8 cellular contexts compared by ENCODE assay signal in genomic region chr11:3417047-3417446, GRCh38. TPM values are rescaled to one million over a fixed set of nuclear protein-coding genes. Genes with fewer than 3 reads are reported as not detected.
DNase-seq lines count a peak whose midpoint lies in the region; ATAC-seq and TF ChIP-seq lines count a peak whose summit lies in the region.
"Not testable (repeated sequence)": the region's sequence is repeated elsewhere in the genome, so short reads cannot be mapped to it uniquely, and the experiment has no call there.

No MANE protein-coding gene starts in this region.

- H2AFZ ChIP-seq in smooth muscle cell (ENCODE audit: low read depth) = not testable (repeated sequence)

- H3K4me3 Mint-ChIP-seq in activated CD8-positive, alpha-beta memory T cell treated with anti-CD3 and anti-CD28 coated beads, Interleukin-2, amount 10 ng/mL, durations not matched to agents 7 days and 5 days; chondrocyte (ENCODE audit: unreplicated experiment): not testable (repeated sequence)

- ATAC-seq in activated CD8-positive, alpha-beta memory T cell treated with anti-CD3 and anti-CD28 coated beads, Interleukin-2, amount 10 ng/mL, durations not matched to agents 7 days and 5 days; upper lobe of right lung: not testable (repeated sequence)

- H3K9ac ChIP-seq in smooth muscle cell (ENCODE audit: low read depth) = not testable (repeated sequence)

- H3K27me3 ChIP-seq in smooth muscle cell (ENCODE audit: low read depth); upper lobe of right lung: not testable (repeated sequence)

- peaks cover 10% of the 10 kb centered on the region for H3K27me3 Mint-ChIP-seq in activated CD8-positive, alpha-beta memory T cell treated with anti-CD3 and anti-CD28 coated beads, Interleukin-2, amount 10 ng/mL, durations not matched to agents 7 days and 5 days
- H3K27me3 Mint-ChIP-seq in chondrocyte (ENCODE audit: low read depth) = not testable (repeated sequence)

- not testable (repeated sequence) for H3K9me3 Mint-ChIP-seq in activated CD8-positive, alpha-beta memory T cell treated with anti-CD3 and anti-CD28 coated beads, Interleukin-2, amount 10 ng/mL, durations not matched to agents 7 days and 5 days (ENCODE audit: low read depth); chondrocyte (ENCODE audit: low read depth)

- H3K36me3 Mint-ChIP-seq in activated CD8-positive, alpha-beta memory T cell treated with anti-CD3 and anti-CD28 coated beads, Interleukin-2, amount 10 ng/mL, durations not matched to agents 7 days and 5 days; chondrocyte (ENCODE audit: low read depth): not testable (repeated sequence)

- H3K4me1 Mint-ChIP-seq in activated CD8-positive, alpha-beta memory T cell treated with anti-CD3 and anti-CD28 coated beads, Interleukin-2, amount 10 ng/mL, durations not matched to agents 7 days and 5 days; chondrocyte (ENCODE audit: low read depth): not testable (repeated sequence)

- H3K79me2 ChIP-seq in smooth muscle cell (ENCODE audit: low read depth) = not testable (repeated sequence)

- not testable (repeated sequence) for H3K27ac Mint-ChIP-seq in activated CD8-positive, alpha-beta memory T cell treated with anti-CD3 and anti-CD28 coated beads, Interleukin-2, amount 10 ng/mL, durations not matched to agents 7 days and 5 days; chondrocyte (ENCODE audit: unreplicated experiment)

- not testable (repeated sequence) for H4K20me1 ChIP-seq in smooth muscle cell (ENCODE audit: low read depth)

- not testable (repeated sequence) for H3K4me3 ChIP-seq in smooth muscle cell, upper lobe of right lung

- peak; percentile 43 for DNase-seq in GDM1 (lab: John Stamatoyannopoulos, UW)
- DNase-seq in NCI-H146 (lab: John Stamatoyannopoulos, UW) = peak; percentile 63
- DNase-seq in SHP77 (lab: John Stamatoyannopoulos, UW) = peak; percentile 49 to 56
- peak; percentile 70 for DNase-seq in activated CD8-positive, alpha-beta memory T cell treated with anti-CD3 and anti-CD28 coated beads, Interleukin-2, amount 10 ng/mL, durations not matched to agents 7 days and 5 days
- DNase-seq in chondrocyte (ENCODE audit: low spot score); upper lobe of right lung: not testable (repeated sequence)
- peak; percentile 1 for DNase-seq in kidney glomerular epithelial cell (lab: John Stamatoyannopoulos, UW)
- DNase-seq in smooth muscle cell (lab: John Stamatoyannopoulos, UW; ENCODE audit: unreplicated experiment) = peak; percentile 1

- CTCF ChIA-PET in activated CD8-positive, alpha-beta memory T cell treated with anti-CD3 and anti-CD28 coated beads, Interleukin-2, amount 10 ng/mL, durations not matched to agents 7 days and 5 days (lab: Charles Lee) = not testable (repeated sequence)

- not testable (repeated sequence) for H3K4me1 ChIP-seq in smooth muscle cell (ENCODE audit: low read depth); upper lobe of right lung

- intact Hi-C loops in upper lobe of right lung (cut with DNase I) = not testable (repeated sequence)

- not testable (repeated sequence) for H3K36me3 ChIP-seq in smooth muscle cell (ENCODE audit: low read depth); upper lobe of right lung

- H3F3A ChIP-seq in smooth muscle cell (ENCODE audit: low read depth) = not testable (repeated sequence)

- not testable (repeated sequence) for H3K27ac ChIP-seq in smooth muscle cell (ENCODE audit: low read depth); upper lobe of right lung

- not testable (repeated sequence) for H3K9me3 ChIP-seq in smooth muscle cell (replicated peaks; ENCODE audit: low read depth); upper lobe of right lung

- 48% methylated on average over 4 of the region's 4 CpGs for WGBS in smooth muscle cell (ENCODE audit: low lambda C conversion rate)

- TF ChIP-seq CTCF in chondrocyte (IDR thresholded peaks at IDR 0.05) (peak; percentile 71), smooth muscle cell (IDR thresholded peaks at IDR 0.05; ENCODE audit: borderline replicate concordance, insufficient read depth, poor library complexity, severe bottlenecking) (peak; percentile 39), upper lobe of right lung (IDR thresholded peaks at IDR 0.05) (peak; percentile 58)

- not testable (repeated sequence) for H3K4me2 ChIP-seq in smooth muscle cell

RNA-seq across cellular contexts. Expression of gene ZNF195, which starts 38.1 kb away (rescaled TPM):
- total RNA-seq in activated CD8-positive, alpha-beta memory T cell treated with anti-CD3 and anti-CD28 coated beads, Interleukin-2, amount 10 ng/mL, durations not matched to agents 7 days and 5 days = 10 to 100 TPM; 39.1 to 43.1 TPM
- total RNA-seq in chondrocyte = 15.3 to 18.1 TPM (median 17.5 TPM) in 3 replicates
- total RNA-seq in smooth muscle cell = 22.0 and 35.2 TPM in 2 replicates
- 12.0 and 18.0 TPM in 2 replicates for polyA plus RNA-seq in smooth muscle cell
- 20.0 TPM for total RNA-seq in upper lobe of right lung
